21 cellular contexts compared by ENCODE assay signal in genomic region chr1:64186898-64187280, GRCh38. TPM values are rescaled to one million over a fixed set of nuclear protein-coding genes. Genes with fewer than 3 reads are reported as not detected.
DNase-seq lines count a peak whose midpoint lies in the region; ATAC-seq and TF ChIP-seq lines count a peak whose summit lies in the region.
"Had no signal": no experiment of that assay in that cellular context is flagged by ENCODE, and none has a peak within 500 bp of the region (broad histone marks: within the 10 kb centered on the region; RNA-seq: fewer than 3 reads in every experiment).

No MANE protein-coding gene starts in this region.

- H3K9me3 ChIP-seq in body of pancreas (no peaks in the 10 kb centered on the region), mucosa of stomach (ENCODE audit: control insufficient read depth, low read length) (no peaks in the 10 kb centered on the region), PC-9 (ENCODE audit: insufficient read depth, low read depth) (no peaks in the 10 kb centered on the region)
- H3K9me3 ChIP-seq: BE2C had no signal

- H3K9me2 ChIP-seq in PC-9 (ENCODE audit: insufficient read depth) = no peaks in the 10 kb centered on the region

- no peaks in the 10 kb centered on the region for H4K20me1 ChIP-seq in PC-9 (ENCODE audit: insufficient read depth)

- H3K4me3 ChIP-seq in body of pancreas (no peak overlapping the region), mucosa of stomach (ENCODE audit: low read length) (no peak overlapping the region), PC-9 (no peak overlapping the region)
- H3K4me3 ChIP-seq: GM12878, GM23248 had no signal

- BruUV-seq in PC-9 (replicated peaks; lab: Mats Ljungman, UMichigan) = no TSS peak

- WGBS in body of pancreas, 2 donors = 49 to 51% methylated on average over 7 of the region's 7 CpGs

- intact Hi-C loops in left ventricle myocardium superior (cut with micrococcal nuclease) (no loop called here), left cardiac atrium (cut with DNase I) (no loop called here), body of pancreas (cut with DNase I) (no loop called here), PC-9 (cut with micrococcal nuclease; ENCODE audit: unreplicated experiment) (no loop called here)

- no peaks in the 10 kb centered on the region for H3F3A ChIP-seq in PC-9 (ENCODE audit: insufficient read depth, low read depth)

- H2AFZ ChIP-seq in PC-9 = no peak overlapping the region
- H2AFZ ChIP-seq: GM23248 had no signal

- H3K27ac ChIP-seq in body of pancreas = peak overlapping the region; percentile 30 to 79 (median 75)
- no peak overlapping the region for H3K27ac ChIP-seq in PC-9
- H3K27ac ChIP-seq: GM23248, HL-60 had no signal

- H3K36me3 ChIP-seq in body of pancreas (replicated peaks in 1 of 2; ENCODE audit: insufficient read depth in 1 of 2, low read depth in 2 of 2) (no peaks in the 10 kb centered on the region), mucosa of stomach (ENCODE audit: control insufficient read depth, insufficient read depth, low read length) (no peaks in the 10 kb centered on the region), PC-9 (ENCODE audit: low read depth) (no peaks in the 10 kb centered on the region)
- H3K36me3 ChIP-seq: BE2C had no signal

- POLR2A ChIA-PET in PC-9 (lab: Charles Lee; ENCODE audit: unreplicated experiment) = no interaction called here

- H3K4me2 ChIP-seq in PC-9 = no peak overlapping the region

- no peaks in the 10 kb centered on the region for H3K79me2 ChIP-seq in PC-9 (ENCODE audit: low read depth)

- TF ChIP-seq CTCF in body of pancreas (IDR thresholded peaks at IDR 0.05) = no peak
- TF ChIP-seq CTCF in PC-9 (conservative IDR thresholded peaks at IDR 0.05) = no peak

- H3K27me3 ChIP-seq in body of pancreas = no peaks in the 10 kb centered on the region
- H3K27me3 ChIP-seq in mucosa of stomach (ENCODE audit: control insufficient read depth, insufficient read depth, low read length) = no peaks in the 10 kb centered on the region
- no peaks in the 10 kb centered on the region for H3K27me3 ChIP-seq in PC-9 (ENCODE audit: insufficient read depth, low read depth)
- H3K27me3 ChIP-seq: BE2C had no signal

- peak overlapping the region; percentile 15 for H3K9ac ChIP-seq in mucosa of stomach (ENCODE audit: low read length)
- H3K9ac ChIP-seq: GM23248 had no signal

- CTCF ChIA-PET in PC-9 (lab: Charles Lee) = interaction anchor here (0.6 kb wide), 1 partner anchor 49 kb away, joined by 10 read pairs; no protein-coding TSS in a partner anchor

- DNase-seq in left ventricle myocardium superior (no peak), left cardiac atrium (no peak), body of pancreas (no peak), PC-9 (no peak), SIG-M5 (lab: John Stamatoyannopoulos, UW) (no peak), NCI-H524 (lab: John Stamatoyannopoulos, UW) (no peak)
- DNase-seq: BE2C; C1 segment of cervical spinal cord; CD4-positive, CD25-positive, alpha-beta regulatory T cell; CD8-positive, alpha-beta memory T cell; COR-L47; DMS 273 treated with DMSO at 0.1 percent for 48 hours; DND-41; EL; HCEC 1CT had no signal

- no peak for TF ChIP-seq POLR2A in body of pancreas (IDR thresholded peaks at IDR 0.05)

- ATAC-seq in left ventricle myocardium superior (peak; percentile 24), left cardiac atrium (no peak), body of pancreas (peak; percentile 11)
- ATAC-seq: GM12878 had no signal

- H3K4me1 ChIP-seq in body of pancreas = peaks cover 20% of the 10 kb centered on the region
- H3K4me1 ChIP-seq in mucosa of stomach (ENCODE audit: control insufficient read depth, insufficient read depth, low read length) = peaks cover 24% of the 10 kb centered on the region
- peaks cover 8% of the 10 kb centered on the region; the same call in 1 of the 2 replicates for H3K4me1 ChIP-seq in PC-9 (replicated peaks; ENCODE audit: insufficient read depth)

RNA-seq across cellular contexts. Expression of gene UBE2U, which starts 16.5 kb away (rescaled TPM):
- total RNA-seq in left ventricle myocardium superior (1.2 TPM), left cardiac atrium (not detected), body of pancreas (not detected), PC-9 (2021) (not detected in 2 replicates)
- total RNA-seq: CD4-positive, CD25-positive, alpha-beta regulatory T cell; CD8-positive, alpha-beta memory T cell; G401; GM12878; GM23248; HT1080 had no signal

Comparison
In these comparisons a context has a peak if more than half of its experiments do, and no peak if none do; other contexts are left out.
1. ATAC-seq: peak in left ventricle myocardium superior (single experiment) and body of pancreas (single experiment); none in left cardiac atrium (0 of 2).